1 cellular context compared by ENCODE assay signal in the genomic region with DNA sequence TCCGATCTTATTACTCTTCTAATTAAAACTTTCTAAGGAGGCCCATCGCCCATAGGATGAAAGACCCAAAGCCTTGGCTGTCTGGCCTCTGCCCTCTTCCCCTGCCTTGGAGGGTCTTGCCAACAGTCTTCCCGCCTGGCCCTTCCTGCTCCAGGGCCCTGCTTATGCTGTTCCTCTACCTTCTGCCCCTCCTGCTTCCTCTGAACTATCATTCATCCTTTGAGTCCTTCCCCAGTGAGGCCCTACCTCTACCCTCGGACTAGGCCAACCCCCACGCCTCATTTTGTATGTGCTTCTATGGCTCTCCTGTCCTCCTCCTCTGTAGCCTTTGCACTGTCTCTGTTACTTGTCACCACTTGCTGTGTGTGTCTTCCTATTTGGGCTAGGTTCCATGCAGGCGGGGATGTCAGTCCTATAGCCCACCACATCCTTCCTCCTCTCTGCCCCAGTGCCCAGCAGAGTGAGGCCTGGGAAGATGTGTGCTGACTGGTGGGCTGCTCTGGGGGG.
TF ChIP-seq lines count a peak whose summit lies in the region.

No MANE protein-coding gene starts in this region.

TF ChIP-seq in H1, 55 proteins besides CTCF, POLR2A, EP300 and RAD21:
- no peak for TF ChIP-seq CHD7 (IDR thresholded peaks at IDR 0.05; ENCODE audit: insufficient replicate concordance, low read length)
- no peak for TF ChIP-seq TAF7 (optimal IDR thresholded peaks at IDR 0.05; ENCODE audit: borderline replicate concordance, low read depth, low read length)
- TF ChIP-seq SP2 (IDR thresholded peaks at IDR 0.05; ENCODE audit: low read length): no peak
- TF ChIP-seq JUND (IDR thresholded peaks at IDR 0.05; ENCODE audit: low read length): no peak
- no peak for TF ChIP-seq NRF1 (IDR thresholded peaks at IDR 0.05; ENCODE audit: low read depth, low read length)
- TF ChIP-seq POU5F1 (IDR thresholded peaks at IDR 0.05; ENCODE audit: low read depth, low read length): no peak
- no peak for TF ChIP-seq NANOG (IDR thresholded peaks at IDR 0.05; ENCODE audit: insufficient read depth, low read depth, low read length, poor library complexity, severe bottlenecking)
- TF ChIP-seq BRCA1 (IDR thresholded peaks at IDR 0.05; ENCODE audit: low read depth, low read length): no peak
- TF ChIP-seq CHD2 (IDR thresholded peaks at IDR 0.05; ENCODE audit: low read length): no peak
- TF ChIP-seq EZH2 (IDR thresholded peaks at IDR 0.05; ENCODE audit: low read depth, low read length, severe bottlenecking): no peak
- no peak for TF ChIP-seq HDAC2 (IDR thresholded peaks at IDR 0.05; ENCODE audit: borderline replicate concordance in 1 of 2, low read depth in 2 of 2, low read length in 2 of 2)
- no peak for TF ChIP-seq CREB1 (IDR thresholded peaks at IDR 0.05)
- TF ChIP-seq, protein P1, sequence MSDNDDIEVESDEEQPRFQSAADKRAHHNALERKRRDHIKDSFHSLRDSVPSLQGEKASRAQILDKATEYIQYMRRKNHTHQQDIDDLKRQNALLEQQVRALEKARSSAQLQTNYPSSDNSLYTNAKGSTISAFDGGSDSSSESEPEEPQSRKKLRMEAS (IDR thresholded peaks at IDR 0.05): no peak
TF ChIP-seq in H1: peak in this region for 0.
